ENCODE assay signal across 9 cellular contexts in the genomic region with DNA sequence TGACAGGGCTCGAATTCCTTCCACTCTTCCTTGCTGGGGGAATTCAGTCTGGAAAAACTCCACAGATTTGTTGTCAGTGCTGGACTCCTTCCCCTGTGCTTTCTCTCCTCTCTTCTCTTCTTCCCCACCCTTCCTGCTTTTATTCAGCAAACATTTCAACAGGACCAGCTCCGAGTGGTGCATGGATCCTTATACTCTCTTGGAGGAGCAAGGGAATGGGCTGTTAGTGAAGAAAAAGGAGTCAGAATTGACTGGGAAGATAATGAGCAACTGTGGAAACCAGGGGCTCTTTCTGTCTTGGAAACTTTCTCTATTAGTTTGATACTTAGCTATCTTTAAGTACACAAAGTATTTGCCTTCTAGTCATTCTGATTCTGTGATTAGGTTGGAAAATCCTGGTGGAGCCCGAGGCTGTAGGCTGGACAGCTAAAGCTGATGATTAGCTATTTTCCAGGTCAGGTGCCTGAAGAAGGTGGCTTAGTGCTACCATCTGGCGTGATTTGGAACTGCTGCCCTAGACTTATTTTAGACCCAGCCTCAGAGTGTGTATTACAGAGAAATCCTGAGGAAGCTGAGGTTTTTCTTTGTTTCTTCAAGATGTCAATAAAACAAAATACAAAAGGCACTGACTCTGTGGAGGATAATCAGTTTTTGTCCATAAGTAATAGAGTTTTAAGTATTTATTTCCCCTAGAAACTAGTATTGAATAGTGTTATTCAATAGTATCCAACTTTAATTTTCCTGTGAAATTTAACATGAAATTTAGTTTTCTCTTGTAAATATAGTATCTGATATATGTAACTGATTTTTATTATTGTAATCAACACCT. TPM values are rescaled to one million over a fixed set of nuclear protein-coding genes. Genes with fewer than 3 reads are reported as not detected.
A peak's percentile ranks its signal among the peaks of the same experiment; 100 is the strongest.
DNase-seq lines count a peak whose midpoint lies in the region; ATAC-seq and TF ChIP-seq lines count a peak whose summit lies in the region.
"Had no signal": no experiment of that assay in that cellular context is flagged by ENCODE, and none has a peak within 500 bp of the region (broad histone marks: within the 10 kb centered on the region; RNA-seq: fewer than 3 reads in every experiment).

No MANE protein-coding gene starts in this region.

- no peaks in the 10 kb centered on the region for H3K36me3 Mint-ChIP-seq in Calu3 (ENCODE audit: insufficient read depth, unreplicated experiment)
- H3K36me3 Mint-ChIP-seq in activated T-helper 17 cell treated with anti-CD3 and anti-CD28 coated beads, Interleukin-2, amount 50 U/mL, for 72 hours (ENCODE audit: low read depth), result peaks cover 94% of the 10 kb centered on the region

- peak; percentile 52 for TF ChIP-seq CTCF in Calu3 (IDR thresholded peaks at IDR 0.05; ENCODE audit: unreplicated experiment)

- BruUV-seq in Calu3 (replicated peaks; lab: Mats Ljungman, UMichigan), result no TSS peak

- CTCF ChIA-PET in Calu3 (lab: Charles Lee), result interaction anchor here (0.6 to 3.7 kb wide), 15 partner anchors 8 to 981 kb away, joined by 3 to 50 read pairs (median 4); partner anchors contain the start of genes HERC3 and PYURF

- H3K4me1 Mint-ChIP-seq in Calu3 (ENCODE audit: low read depth, unreplicated experiment), result peaks cover 44% of the 10 kb centered on the region
- peaks cover 16% of the 10 kb centered on the region for H3K4me1 Mint-ChIP-seq in activated T-helper 17 cell treated with anti-CD3 and anti-CD28 coated beads, Interleukin-2, amount 50 U/mL, for 72 hours

- H3K4me3 Mint-ChIP-seq in Calu3 (ENCODE audit: low read depth, unreplicated experiment), result no peak overlapping the region
- H3K4me3 Mint-ChIP-seq in activated T-helper 17 cell treated with anti-CD3 and anti-CD28 coated beads, Interleukin-2, amount 50 U/mL, for 72 hours, result no peak overlapping the region
- H3K4me3 Mint-ChIP-seq: activated naive CD4-positive, alpha-beta T cell treated with anti-CD3 and anti-CD28 coated beads, Interleukin-2, amount 50 U/mL, for 24 hours had no signal

- intact Hi-C loops in Calu3 (cut with micrococcal nuclease; ENCODE audit: unreplicated experiment), result loop anchor here (1.0 kb wide), 2 partner anchors 120 to 130 kb away; no protein-coding TSS in a partner anchor

- H3K27ac Mint-ChIP-seq in Calu3 (ENCODE audit: unreplicated experiment), result peak overlapping the region; percentile 64
- peak overlapping the region; percentile 44 for H3K27ac Mint-ChIP-seq in activated T-helper 17 cell treated with anti-CD3 and anti-CD28 coated beads, Interleukin-2, amount 50 U/mL, for 72 hours
- H3K27ac Mint-ChIP-seq: activated naive CD4-positive, alpha-beta T cell treated with anti-CD3 and anti-CD28 coated beads, Interleukin-2, amount 50 U/mL, for 24 hours had no signal

- H3K9me3 Mint-ChIP-seq in Calu3 (ENCODE audit: low read depth, unreplicated experiment), result no peaks in the 10 kb centered on the region
- H3K9me3 Mint-ChIP-seq in activated T-helper 17 cell treated with anti-CD3 and anti-CD28 coated beads, Interleukin-2, amount 50 U/mL, for 72 hours, result no peaks in the 10 kb centered on the region
- H3K9me3 Mint-ChIP-seq: activated naive CD4-positive, alpha-beta T cell treated with anti-CD3 and anti-CD28 coated beads, Interleukin-2, amount 50 U/mL, for 24 hours had no signal

- peak; percentile 46 for DNase-seq in Calu3
- peak; percentile 63 for DNase-seq in NCI-H226
- DNase-seq in germinal center (ENCODE audit: low spot score), result peak; percentile 32
- peak; percentile 66 for DNase-seq in pons (ENCODE audit: low spot score)

- no peaks in the 10 kb centered on the region for H3K27me3 Mint-ChIP-seq in Calu3 (ENCODE audit: unreplicated experiment)
- no peaks in the 10 kb centered on the region for H3K27me3 Mint-ChIP-seq in activated T-helper 17 cell treated with anti-CD3 and anti-CD28 coated beads, Interleukin-2, amount 50 U/mL, for 72 hours
- H3K27me3 Mint-ChIP-seq: activated naive CD4-positive, alpha-beta T cell treated with anti-CD3 and anti-CD28 coated beads, Interleukin-2, amount 50 U/mL, for 24 hours had no signal

- ATAC-seq in GM18519 (IDR thresholded peaks at IDR 0.05; ENCODE audit: low FRiP score, unreplicated experiment) (peak; percentile 88), HG02884 (IDR thresholded peaks at IDR 0.05; ENCODE audit: unreplicated experiment) (peak; percentile 97), HG03045 (IDR thresholded peaks at IDR 0.05; ENCODE audit: unreplicated experiment) (no peak)
- ATAC-seq in activated T-helper 17 cell treated with anti-CD3 and anti-CD28 coated beads, Interleukin-2, amount 50 U/mL, for 72 hours (replicated peaks), result peak; percentile 82

RNA-seq across cellular contexts. Expression of gene NAP1L5, which starts 38.4 kb away (rescaled TPM):
- total RNA-seq in Calu3 (2022), result not detected in 2 replicates
- 1 to 10 TPM; 2.0 to 4.1 TPM for total RNA-seq in activated T-helper 17 cell treated with anti-CD3 and anti-CD28 coated beads, Interleukin-2, amount 50 U/mL, for 72 hours
